1 cellular context compared by ENCODE assay signal in genomic region chr1:46137901-46138300, GRCh38.
TF ChIP-seq lines count a peak whose summit lies in the region.

No MANE protein-coding gene starts in this region.

TF ChIP-seq in liver, 16 proteins besides CTCF, POLR2A, EP300 and RAD21 (continued from another document):
- TF ChIP-seq REST (IDR thresholded peaks at IDR 0.05) (peak; percentile 23), FOXA1 (IDR thresholded peaks at IDR 0.05) (no peak)
